32 cellular contexts compared by ENCODE assay signal in genomic region chr10:113323985-113324384, GRCh38.
A peak's percentile ranks its signal among the peaks of the same experiment; 100 is the strongest.
DNase-seq lines count a peak whose midpoint lies in the region; ATAC-seq, FAIRE-seq and TF ChIP-seq lines count a peak whose summit lies in the region.
"Had no signal": no experiment of that assay in that cellular context is flagged by ENCODE, and none has a peak within 500 bp of the region (broad histone marks: within the 10 kb centered on the region; RNA-seq: fewer than 3 reads in every experiment).

No MANE protein-coding gene starts in this region.

- no TSS peak for BruUV-seq in K562 (replicated peaks; lab: Mats Ljungman, UMichigan)

- DNase-seq in K562 (ENCODE audit: extremely low read depth in 1 of 4, low spot score in 3 of 4) (no peak), SIG-M5 (lab: John Stamatoyannopoulos, UW) (no peak), adrenal gland (no peak)
- DNase-seq: 8988T; ACHN; AML-193; BE2C; C1 segment of cervical spinal cord; Caco-2; Calu3; CD4-positive, alpha-beta memory T cell; CD4-positive, alpha-beta T cell; CD4-positive, CD25-positive, alpha-beta regulatory T cell; CD8-positive, alpha-beta memory T cell; CD8-positive, alpha-beta T cell; COR-L47; DMS 273 treated with DMSO at 0.1 percent for 48 hours; DMS153; DMS53; DMS79; DMS79 treated with DMSO at 0.1 percent for 48 hours; DND-41; EL had no signal

- H3K9ac ChIP-seq in BLaER1 (no peak overlapping the region), K562 (ENCODE audit: insufficient read depth in 1 of 2, low read depth in 2 of 2, low read length in 2 of 2) (no peak overlapping the region)
- H3K9ac ChIP-seq: BLaER1 treated with 17β-estradiol and CSF1 and Interleukin-3, amounts not matched to agents 10 nM and 100 nM had no signal

- no peak for TF ChIP-seq RAD21 in K562 (CRISPR knock-in tag; conservative IDR thresholded peaks at IDR 0.05 in 1 of 2, IDR thresholded peaks at IDR 0.05 in 1 of 2)

- H3K4me3 ChIP-seq in BLaER1 (no peak overlapping the region), HEK293 (ENCODE audit: low read depth, low read length) (no peak overlapping the region), K562 (no peak overlapping the region), adrenal gland (no peak overlapping the region)
- H3K4me3 ChIP-seq: A549; BLaER1 treated with 17β-estradiol and CSF1 and Interleukin-3, amounts not matched to agents 10 nM and 100 nM had no signal

- H3K27ac ChIP-seq in BLaER1 (no peak overlapping the region), HEK293 (ENCODE audit: extremely low read depth, low read depth, low read length) (no peak overlapping the region), K562 (ENCODE audit: extremely low read depth, low read depth, low read length) (no peak overlapping the region), adrenal gland (no peak overlapping the region)
- H3K27ac ChIP-seq: 22Rv1, C4-2B had no signal

- CTCF ChIA-PET in HEK293 (lab: Yijun Ruan, JAX) (interaction anchor here (1.5 kb wide), 1 partner anchor 23 kb away, joined by 3 read pairs; no protein-coding TSS in a partner anchor), K562 (lab: Yijun Ruan, JAX; ENCODE audit: low intra/inter-chr PET ratio) (no interaction called here)

- H3K9me3 ChIP-seq in BLaER1, result no peaks in the 10 kb centered on the region
- no peaks in the 10 kb centered on the region for H3K9me3 ChIP-seq in HEK293 (ENCODE audit: control insufficient read depth, insufficient read depth, low read depth, low read length)
- no peaks in the 10 kb centered on the region for H3K9me3 ChIP-seq in K562 (replicated peaks; ENCODE audit: control insufficient read depth, insufficient read depth, low read depth, low read length)
- H3K9me3 ChIP-seq in adrenal gland (replicated peaks in 1 of 3), result no peaks in the 10 kb centered on the region
- H3K9me3 ChIP-seq: A549; BLaER1 treated with 17β-estradiol and CSF1 and Interleukin-3, amounts not matched to agents 10 nM and 100 nM; Caco-2 had no signal

- H3K4me1 ChIP-seq in BLaER1 (peaks cover 83% of the 10 kb centered on the region), HEK293 (ENCODE audit: control insufficient read depth, insufficient read depth, low read length) (peaks cover 5% of the 10 kb centered on the region; the same call in 1 of the 2 replicates), K562 (replicated peaks in 1 of 2; ENCODE audit: control insufficient read depth in 2 of 2, insufficient read depth in 2 of 2, low read length in 2 of 2) (peaks cover 0 to 2% of the 10 kb centered on the region in 2 experiments; a peak in 2 of 5 replicates), adrenal gland (replicated peaks in 1 of 2) (peaks cover 12 to 19% of the 10 kb centered on the region in 2 donors)

- H3K9me1 ChIP-seq in K562 (ENCODE audit: control insufficient read depth, insufficient read depth, low read length), result no peaks in the 10 kb centered on the region

- in situ Hi-C loops in K562 (cut with MboI), result no loop called here

- no peaks in the 10 kb centered on the region for H4K20me1 ChIP-seq in BLaER1
- H4K20me1 ChIP-seq in K562 (replicated peaks; ENCODE audit: control insufficient read depth, insufficient read depth, low read length), result no peaks in the 10 kb centered on the region
- H4K20me1 ChIP-seq: BLaER1 treated with 17β-estradiol and CSF1 and Interleukin-3, amounts not matched to agents 10 nM and 100 nM had no signal

- no peak overlapping the region for H2AFZ ChIP-seq in K562 (ENCODE audit: low read depth, low read length)

- no peak for TF ChIP-seq EP300 in K562 (IDR thresholded peaks at IDR 0.05; ENCODE audit: low read length)

- no peaks in the 10 kb centered on the region for H3K79me2 ChIP-seq in K562 (ENCODE audit: control insufficient read depth, insufficient read depth, low read length)

- no peaks in the 10 kb centered on the region for H3K36me3 ChIP-seq in BLaER1
- no peaks in the 10 kb centered on the region for H3K36me3 ChIP-seq in HEK293 (ENCODE audit: control insufficient read depth in 2 of 2, insufficient read depth in 1 of 2, low read length in 2 of 2)
- no peaks in the 10 kb centered on the region for H3K36me3 ChIP-seq in K562 (ENCODE audit: control insufficient read depth, insufficient read depth, low read length)
- H3K36me3 ChIP-seq in adrenal gland (replicated peaks in 1 of 2), result no peaks in the 10 kb centered on the region
- H3K36me3 ChIP-seq: BE2C; BLaER1 treated with 17β-estradiol and CSF1 and Interleukin-3, amounts not matched to agents 10 nM and 100 nM had no signal

- no peak for TF ChIP-seq CTCF in HEK293 (tag by site-specific recombination; IDR thresholded peaks at IDR 0.05)
- TF ChIP-seq CTCF in K562 (IDR thresholded peaks at IDR 0.05 in 2 of 3, conservative IDR thresholded peaks at IDR 0.05 in 1 of 3; ENCODE audit: insufficient read depth in 2 of 3, low read depth in 1 of 3, low read length in 3 of 3), result no peak
- TF ChIP-seq CTCF in adrenal gland (IDR thresholded peaks at IDR 0.05), result no peak

- ATAC-seq in K562 (no peak), HG02588 (IDR thresholded peaks at IDR 0.05; ENCODE audit: unreplicated experiment) (no peak)
- ATAC-seq: A549; CD8-positive, alpha-beta T cell had no signal

- 0% methylated on average over 4 of the region's 4 CpGs for WGBS in K562 (ENCODE audit: insufficient coverage, low coverage, missing lambda C conversion rate)
- 73 to 94% (median 90%) methylated on average over 4 of the region's 4 CpGs for WGBS in adrenal gland, 4 donors

- intact Hi-C loops in K562 (cut with micrococcal nuclease) (no loop called here), adrenal gland (cut with DNase I) (no loop called here)

- FAIRE-seq in K562 (lab: Jason Lieb, UNC), result no peak
- FAIRE-seq: A204.1, A549, D721Med had no signal

- POLR2A ChIA-PET in HEK293 (lab: Yijun Ruan, JAX), result no interaction called here
- POLR2A ChIA-PET in K562 (lab: Yijun Ruan, JAX), result interaction anchor here (0.6 kb wide), 1 partner anchor 32 kb away, joined by 4 read pairs; no protein-coding TSS in a partner anchor

- TF ChIP-seq POLR2A in K562 (conservative IDR thresholded peaks at IDR 0.05), result no peak
- TF ChIP-seq POLR2A in adrenal gland (IDR thresholded peaks at IDR 0.05), result no peak

- H3K27me3 ChIP-seq in BLaER1, result no peaks in the 10 kb centered on the region
- H3K27me3 ChIP-seq in K562 (ENCODE audit: control insufficient read depth in 2 of 2, insufficient read depth in 2 of 2, low read length in 2 of 2), result peaks cover 0 to 20% of the 10 kb centered on the region in 2 experiments; a peak in 2 of 5 replicates
- no peaks in the 10 kb centered on the region for H3K27me3 ChIP-seq in adrenal gland
- H3K27me3 ChIP-seq: BE2C had no signal

- 0 out of 2 replicates have a peak overlapping the region, but pooled peaks have one; percentile 86 for H3K4me2 ChIP-seq in BLaER1
- H3K4me2 ChIP-seq in K562 (ENCODE audit: insufficient read depth, low read length), result no peak overlapping the region
- H3K4me2 ChIP-seq: A549 had no signal

TF ChIP-seq in HEK293, 187 proteins besides CTCF, POLR2A, EP300 and RAD21:
- TF ChIP-seq ZNF747 (tag by site-specific recombination; IDR thresholded peaks at IDR 0.05), result no peak
- TF ChIP-seq ZNF10 (tag by site-specific recombination; IDR thresholded peaks at IDR 0.05), result peak; percentile 90
- no peak for TF ChIP-seq ZNF776 (tag by site-specific recombination; IDR thresholded peaks at IDR 0.05; ENCODE audit: borderline replicate concordance)

TF ChIP-seq in K562, 482 proteins besides CTCF, POLR2A, EP300 and RAD21:
- no peak for TF ChIP-seq STAT5A (IDR thresholded peaks at IDR 0.05; ENCODE audit: borderline replicate concordance, low read length)
- TF ChIP-seq ZNF134 (CRISPR knock-in tag; conservative IDR thresholded peaks at IDR 0.05), result peak; percentile 82
